In the genomic region with DNA sequence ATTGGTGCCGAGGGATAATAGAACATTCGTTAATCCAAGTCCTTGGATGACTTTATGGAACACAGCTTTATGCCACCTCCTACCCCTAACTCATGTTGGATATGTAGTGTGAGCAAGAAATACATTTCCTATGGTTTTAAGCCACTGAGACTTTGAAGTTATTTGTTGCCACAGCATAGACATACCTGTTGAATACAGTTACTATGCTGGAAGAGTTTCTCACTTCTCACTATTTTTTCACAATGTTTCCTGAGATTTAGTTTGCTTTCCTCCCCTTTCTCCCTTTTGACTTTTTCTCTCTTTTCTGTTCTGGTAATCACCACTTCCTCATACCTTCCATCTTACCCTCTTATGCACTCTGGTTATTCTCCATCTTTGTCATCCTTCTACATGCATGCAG, we compare ENCODE assay signal across 22 cellular contexts.
"Had no signal": no experiment of that assay in that cellular context is flagged by ENCODE, and none has a peak within 500 bp of the region (broad histone marks: within the 10 kb centered on the region; RNA-seq: fewer than 3 reads in every experiment).

No MANE protein-coding gene starts in this region.

- ATAC-seq: foreskin keratinocyte; gastroesophageal sphincter; heart left ventricle; left cardiac atrium; left lung; left ventricle myocardium superior; lower lobe of right lung; naive thymus-derived CD4-positive, alpha-beta T cell had no signal

- H3K4me3 ChIP-seq: coronary artery, dorsolateral prefrontal cortex, esophagus muscularis mucosa, gastroesophageal sphincter, heart left ventricle, hepatocyte, left lung, lower lobe of right lung had no signal

- H3K36me3 ChIP-seq: esophagus muscularis mucosa, gastroesophageal sphincter, heart left ventricle, left lung, lower lobe of right lung had no signal

- H3K27ac ChIP-seq: coronary artery, dorsolateral prefrontal cortex, esophagus muscularis mucosa, foreskin keratinocyte, gastroesophageal sphincter, heart left ventricle, hepatocyte, left lung, lower lobe of right lung had no signal

- H3K27me3 ChIP-seq: esophagus muscularis mucosa, hepatocyte, left lung had no signal

- H3K9me3 ChIP-seq: esophagus muscularis mucosa, gastroesophageal sphincter, heart left ventricle, left lung, lower lobe of right lung had no signal

- H3K4me1 ChIP-seq: esophagus muscularis mucosa, foreskin keratinocyte, gastroesophageal sphincter, heart left ventricle, lower lobe of right lung had no signal

- DNase-seq: dermis blood vessel endothelial cell; dorsolateral prefrontal cortex; effector CD4-positive, alpha-beta T cell; effector memory CD4-positive, alpha-beta T cell; foreskin keratinocyte; heart left ventricle; hypothalamus; immature natural killer cell; islet precursor cell; kidney; kidney glomerular epithelial cell; left cardiac atrium; left lung; left ventricle myocardium superior; lower lobe of right lung; mesenchymal stem cell; midbrain; naive thymus-derived CD4-positive, alpha-beta T cell had no signal
